31 cellular contexts compared by ENCODE assay signal in genomic region chr2:257429-257828, GRCh38. TPM values are rescaled to one million over a fixed set of nuclear protein-coding genes. Genes with fewer than 3 reads are reported as not detected.
"Had no signal": no experiment of that assay in that cellular context is flagged by ENCODE, and none has a peak within 500 bp of the region (broad histone marks: within the 10 kb centered on the region; RNA-seq: fewer than 3 reads in every experiment).

No MANE protein-coding gene starts in this region.

- H3K27me3 ChIP-seq: gastrocnemius medialis, testis, tibial artery had no signal

- H3K36me3 ChIP-seq: neural progenitor cell had no signal

- H3K27me3 Mint-ChIP-seq: naive B cell, progenitor cell of endocrine pancreas, type B pancreatic cell had no signal

- H3K4me2 ChIP-seq: neural progenitor cell, smooth muscle cell had no signal

- H3K9ac ChIP-seq: neural progenitor cell, parathyroid adenoma had no signal

- H2AFZ ChIP-seq: neural progenitor cell, parathyroid adenoma had no signal

- H3K9me3 Mint-ChIP-seq: type B pancreatic cell had no signal

- H3K4me3 ChIP-seq: coronary artery, lung, mucosa of descending colon, neural progenitor cell, smooth muscle cell, testis, tibial artery had no signal

- H3K79me2 ChIP-seq: parathyroid adenoma had no signal

- H3K27ac ChIP-seq: coronary artery, epithelial cell of prostate, gastrocnemius medialis, neural progenitor cell, parathyroid adenoma, testis, tibial artery had no signal

- FAIRE-seq: kidney had no signal

- H3K4me3 Mint-ChIP-seq: mesothelial cell of epicardium, nephron, neural progenitor cell, type B pancreatic cell had no signal

- H3K9me3 ChIP-seq: gastrocnemius medialis, testis had no signal

- H3K27ac Mint-ChIP-seq: mesothelial cell of epicardium, naive B cell, nephron, neural progenitor cell, progenitor cell of endocrine pancreas, type B pancreatic cell had no signal

- ATAC-seq: esophagus mucosa; gastrocnemius medialis; left lobe of liver; mucosa of descending colon; sciatic nerve; stimulated activated naive CD8-positive, alpha-beta T cell treated with anti-CD3 and anti-CD28 coated beads, Interleukin-15, Interleukin-2, amounts not matched to agents 100 U/mL and 50 U/mL, for 24 hours had no signal

- DNase-seq: effector CD4-positive, alpha-beta T cell; foreskin fibroblast; gastrocnemius medialis; head of caudate nucleus; kidney; mesenchymal stem cell; mucosa of descending colon; naive B cell; stimulated activated CD4-positive, alpha-beta T cell treated with anti-CD3 and anti-CD28 coated beads, Interleukin-12 subunit alpha, Interleukin-12 subunit beta, amount 100 ng/mL, for 4 hours; stimulated activated CD4-positive, alpha-beta T cell treated with anti-CD3 and anti-CD28 coated beads, Interleukin-1b, Interleukin-23, amount 100 ng/mL, for 48 hours; stimulated activated CD4-positive, alpha-beta T cell treated with anti-CD3 and anti-CD28 coated beads, Interleukin-4, amount 100 ng/mL, for 1 hour; stimulated activated CD8-positive, alpha-beta memory T cell treated with anti-CD3 and anti-CD28 coated beads, Interleukin-4, amount 100 ng/mL, for 48 hours; stimulated activated naive CD8-positive, alpha-beta T cell treated with anti-CD3 and anti-CD28 coated beads, Interleukin-15, Interleukin-2, amounts not matched to agents 100 U/mL and 50 U/mL, for 24 hours; substantia nigra; testis; tibial artery had no signal

- H3K4me1 ChIP-seq: gastrocnemius medialis, neural progenitor cell, testis, tibial artery had no signal

RNA-seq across cellular contexts. Expression of gene ALKAL2, which starts 30.5 kb away (rescaled TPM):
- total RNA-seq: dermis microvascular lymphatic vessel endothelial cell, gastrocnemius medialis, osteoblast had no signal
